In the genomic region with DNA sequence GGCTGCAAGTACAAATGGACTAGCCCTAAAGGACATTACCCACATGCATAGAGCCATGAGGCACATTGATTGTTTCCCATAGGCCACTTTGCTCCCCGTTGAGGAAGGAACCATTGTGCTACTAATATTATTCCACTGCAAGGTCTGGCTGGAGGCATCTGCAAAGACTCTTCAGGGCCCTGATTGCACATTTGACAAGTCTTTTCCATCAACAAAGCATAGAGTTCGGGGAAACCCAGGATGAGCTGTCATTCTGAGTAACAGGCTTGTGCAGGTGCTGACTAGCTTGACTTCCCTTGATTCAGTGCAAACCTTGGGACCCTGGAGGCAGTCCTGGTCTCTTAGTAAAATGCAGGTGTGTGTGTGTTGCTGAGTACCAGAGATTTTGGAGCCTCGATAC, we compare ENCODE assay signal across 8 cellular contexts.
A peak's percentile ranks its signal among the peaks of the same experiment; 100 is the strongest.
DNase-seq lines count a peak whose midpoint lies in the region; ATAC-seq and TF ChIP-seq lines count a peak whose summit lies in the region.

No MANE protein-coding gene starts in this region.

- ATAC-seq in Panc1 (peak; percentile 92), HG03432 (IDR thresholded peaks at IDR 0.05; ENCODE audit: unreplicated experiment) (no peak), sciatic nerve (no peak), HG03439 (IDR thresholded peaks at IDR 0.05; ENCODE audit: unreplicated experiment) (no peak)

- in situ Hi-C loops in Panc1 (cut with HindIII; ENCODE audit: low pct_unique_long_range_greater_than_20kb, low sequenced_read_pairs), result no loop called here

- H3K9ac ChIP-seq in adipocyte (ENCODE audit: low read length), result no peak overlapping the region

- peaks cover 33% of the 10 kb centered on the region for H3K79me2 ChIP-seq in osteoblast (ENCODE audit: insufficient read depth, low read length)

- TF ChIP-seq CTCF in Panc1 (IDR thresholded peaks at IDR 0.05), result no peak
- no peak for TF ChIP-seq CTCF in prostate gland (IDR thresholded peaks at IDR 0.05)
- no peak for TF ChIP-seq CTCF in osteoblast (IDR thresholded peaks at IDR 0.05; ENCODE audit: extremely low read depth, low read depth, low read length)

- no peak overlapping the region for H2AFZ ChIP-seq in osteoblast (ENCODE audit: low read length)

- CTCF ChIA-PET in Panc1 (lab: Charles Lee), result no interaction called here

- POLR2A ChIA-PET in Panc1 (lab: Charles Lee), result no interaction called here

- H3K27ac ChIP-seq in Panc1 (ENCODE audit: low read length) (no peak overlapping the region), prostate gland (peak overlapping the region; percentile 36 to 39), osteoblast (ENCODE audit: low read depth, low read length) (no peak overlapping the region)

- H3K4me1 ChIP-seq in Panc1 (ENCODE audit: control insufficient read depth, insufficient read depth, low read length), result peaks cover 7% of the 10 kb centered on the region; the same call in 1 of the 2 replicates
- peaks cover 48% of the 10 kb centered on the region for H3K4me1 ChIP-seq in adipocyte (ENCODE audit: control insufficient read depth, insufficient read depth, low read length)
- H3K4me1 ChIP-seq in prostate gland (replicated peaks), result peaks cover 6% of the 10 kb centered on the region
- peaks cover 7% of the 10 kb centered on the region for H3K4me1 ChIP-seq in osteoblast (ENCODE audit: insufficient read depth, low read length)

- intact Hi-C loops in Panc1 (cut with micrococcal nuclease; ENCODE audit: unreplicated experiment), result no loop called here
- intact Hi-C loops in prostate gland (cut with DNase I), result no loop called here
- intact Hi-C loops in sciatic nerve (cut with DNase I), result no loop called here

- 30% methylated on average over 3 of the region's 3 CpGs for WGBS in prostate gland

- H3K4me3 ChIP-seq in Panc1 (ENCODE audit: low read depth in 2 of 2, low read length in 2 of 2) (no peak overlapping the region), adipocyte (ENCODE audit: low read length) (peak overlapping the region; percentile 36), prostate gland (no peak overlapping the region), osteoblast (ENCODE audit: insufficient read depth, low read length) (no peak overlapping the region)

- DNase-seq in Daoy (ENCODE audit: low read depth) (peak; percentile 82), Panc1 (ENCODE audit: low read depth, low spot score) (peak; percentile 56), adipocyte (ENCODE audit: low read depth) (no peak), prostate gland (ENCODE audit: low spot score) (no peak), sciatic nerve (ENCODE audit: low spot score) (no peak), osteoblast (ENCODE audit: insufficient read length, low spot score, missing footprints) (no peak)

- no TSS peak for BruUV-seq in Panc1 (replicated peaks; lab: Mats Ljungman, UMichigan)

- H3K27me3 ChIP-seq in Panc1 (ENCODE audit: control insufficient read depth, insufficient read depth, low read length) (no peaks in the 10 kb centered on the region), adipocyte (replicated peaks; ENCODE audit: control insufficient read depth, insufficient read depth, low read length) (no peaks in the 10 kb centered on the region), prostate gland (replicated peaks; ENCODE audit: insufficient read depth) (no peaks in the 10 kb centered on the region), osteoblast (ENCODE audit: insufficient read depth, low read length) (no peaks in the 10 kb centered on the region)

- no peaks in the 10 kb centered on the region for H3K36me3 ChIP-seq in Panc1 (ENCODE audit: control insufficient read depth, insufficient read depth, low read length)
- peaks cover 3% of the 10 kb centered on the region for H3K36me3 ChIP-seq in adipocyte (ENCODE audit: control insufficient read depth, insufficient read depth, low read length, severe bottlenecking)
- no peaks in the 10 kb centered on the region for H3K36me3 ChIP-seq in prostate gland
- no peaks in the 10 kb centered on the region for H3K36me3 ChIP-seq in osteoblast (ENCODE audit: insufficient read depth, low read length)

- H3K4me2 ChIP-seq in osteoblast (ENCODE audit: insufficient read depth, low read length), result no peak overlapping the region

- peaks cover 58% of the 10 kb centered on the region for H4K20me1 ChIP-seq in osteoblast (ENCODE audit: insufficient read depth, low read length)

- no peak for TF ChIP-seq POLR2A in prostate gland (IDR thresholded peaks at IDR 0.05)

- H3K9me3 ChIP-seq in Panc1 (ENCODE audit: control insufficient read depth, insufficient read depth, low read depth, low read length), result no peaks in the 10 kb centered on the region
- H3K9me3 ChIP-seq in adipocyte (ENCODE audit: control insufficient read depth, low read length), result no peaks in the 10 kb centered on the region
- no peaks in the 10 kb centered on the region for H3K9me3 ChIP-seq in prostate gland
- no peaks in the 10 kb centered on the region for H3K9me3 ChIP-seq in osteoblast (ENCODE audit: low read depth, low read length)

Comparison
In these comparisons a context has a peak if more than half of its experiments do, and no peak if none do; other contexts are left out.
1. DNase-seq: peak in Daoy (single experiment) and Panc1 (single experiment); none in adipocyte (single experiment), prostate gland (single experiment), sciatic nerve (single experiment) and osteoblast (single experiment).
2. H3K27ac ChIP-seq: peak in prostate gland (2 of 2); none in Panc1 (single experiment) and osteoblast (single experiment).